In genomic region chr4:89904524-89904923, GRCh38 we compare ENCODE assay signal across 17 cellular contexts. TPM values are rescaled to one million over a fixed set of nuclear protein-coding genes. Genes with fewer than 3 reads are reported as not detected.
"Had no signal": no experiment of that assay in that cellular context is flagged by ENCODE, and none has a peak within 500 bp of the region (broad histone marks: within the 10 kb centered on the region; RNA-seq: fewer than 3 reads in every experiment).

No MANE protein-coding gene starts in this region.

- H3K4me3 Mint-ChIP-seq: activated CD8-positive, alpha-beta memory T cell treated with anti-CD3 and anti-CD28 coated beads, Interleukin-2, amount 10 ng/mL, durations not matched to agents 7 days and 5 days; activated naive CD8-positive, alpha-beta T cell; activated T-cell treated with anti-CD3 and anti-CD28 coated beads, Interleukin-2, amount 50 U/mL, for 24 hours; endodermal cell; naive thymus-derived CD8-positive, alpha-beta T cell had no signal

- H3K27ac ChIP-seq: brain microvascular endothelial cell, neutrophil, skin epidermis, stomach, thoracic aorta had no signal

- H3K27me3 Mint-ChIP-seq: activated T-cell treated with anti-CD3 and anti-CD28 coated beads, Interleukin-2, amount 50 U/mL, for 24 hours had no signal

- H3K4me3 ChIP-seq: mucosa of descending colon, skin epidermis, stomach, thoracic aorta had no signal

- H3K36me3 ChIP-seq: brain microvascular endothelial cell, neutrophil, stomach, thoracic aorta had no signal

- H3K27me3 ChIP-seq: brain microvascular endothelial cell, neutrophil, stomach had no signal

- H3K36me3 Mint-ChIP-seq: activated CD8-positive, alpha-beta memory T cell treated with anti-CD3 and anti-CD28 coated beads, Interleukin-2, amount 10 ng/mL, durations not matched to agents 7 days and 5 days; activated naive CD8-positive, alpha-beta T cell; naive thymus-derived CD8-positive, alpha-beta T cell had no signal

- ATAC-seq: activated CD8-positive, alpha-beta memory T cell treated with anti-CD3 and anti-CD28 coated beads, Interleukin-2, amount 10 ng/mL, durations not matched to agents 7 days and 5 days; mucosa of descending colon; naive thymus-derived CD8-positive, alpha-beta T cell had no signal

- H3K9me3 ChIP-seq: mucosa of descending colon, neutrophil, stomach, thoracic aorta had no signal

- H3K9me3 Mint-ChIP-seq: activated T-cell treated with anti-CD3 and anti-CD28 coated beads, Interleukin-2, amount 50 U/mL, for 24 hours; endodermal cell; naive thymus-derived CD8-positive, alpha-beta T cell had no signal

- H3K27ac Mint-ChIP-seq: activated CD8-positive, alpha-beta memory T cell treated with anti-CD3 and anti-CD28 coated beads, Interleukin-2, amount 10 ng/mL, durations not matched to agents 7 days and 5 days; activated naive CD8-positive, alpha-beta T cell; activated T-cell treated with anti-CD3 and anti-CD28 coated beads, Interleukin-2, amount 50 U/mL, for 24 hours; endodermal cell; naive thymus-derived CD8-positive, alpha-beta T cell had no signal

- DNase-seq: activated CD4-positive, alpha-beta T cell treated with anti-CD3 and anti-CD28 coated beads for 1 hour; activated CD4-positive, alpha-beta T cell treated with anti-CD3 and anti-CD28 coated beads, Interleukin-2, amount 50 U/mL, for 48 hours; activated CD8-positive, alpha-beta memory T cell treated with anti-CD3 and anti-CD28 coated beads, Interleukin-2, amount 10 ng/mL, durations not matched to agents 7 days and 5 days; activated effector memory CD4-positive, alpha-beta T cell treated with anti-CD3 and anti-CD28 coated beads, Interleukin-2, amount 50 U/mL, for 16 hours; activated T-cell treated with anti-CD3 and anti-CD28 coated beads, Interleukin-2, amount 50 U/mL, for 24 hours; amygdala; brain microvascular endothelial cell; cerebellar nuclear complex; dermis blood vessel endothelial cell; endodermal cell; mucosa of descending colon; naive thymus-derived CD8-positive, alpha-beta T cell; stomach had no signal

- H3K4me1 Mint-ChIP-seq: activated CD8-positive, alpha-beta memory T cell treated with anti-CD3 and anti-CD28 coated beads, Interleukin-2, amount 10 ng/mL, durations not matched to agents 7 days and 5 days; endodermal cell; naive thymus-derived CD8-positive, alpha-beta T cell had no signal

RNA-seq across cellular contexts. Expression of gene MMRN1, which starts 9.9 kb away (rescaled TPM):
- polyA plus RNA-seq: naive thymus-derived CD8-positive, alpha-beta T cell had no signal
